ENCODE assay signal across 8 cellular contexts in the genomic region with DNA sequence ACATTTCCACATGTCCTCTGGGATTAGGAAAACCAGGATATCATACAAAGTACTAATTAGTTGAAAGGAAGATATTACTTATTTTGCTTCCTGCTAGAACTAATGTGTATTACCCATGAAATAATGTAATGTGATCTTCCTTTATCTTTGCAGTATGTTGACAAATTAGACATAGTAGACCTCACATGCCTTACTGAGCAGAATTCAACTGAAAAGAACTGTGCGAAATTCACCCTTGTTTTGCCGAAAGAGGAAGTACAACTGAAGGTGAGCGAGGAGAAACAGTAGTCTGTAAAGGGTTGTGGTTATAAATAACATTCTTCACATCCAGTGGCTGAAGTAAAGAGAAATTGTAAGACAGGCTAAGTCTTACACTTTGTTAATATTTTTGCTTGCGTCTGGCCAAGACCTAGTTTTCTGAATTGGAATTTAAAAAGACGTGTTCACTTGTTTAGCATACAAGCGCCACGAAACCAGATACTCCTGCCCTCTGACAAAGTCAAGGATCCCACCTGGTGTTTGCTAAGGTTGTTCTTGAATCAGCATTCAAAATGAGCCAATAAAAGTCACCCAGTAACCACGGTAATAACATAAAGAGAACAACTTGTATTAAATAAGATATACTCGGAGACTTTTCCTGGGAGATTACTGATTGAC. TPM values are rescaled to one million over a fixed set of nuclear protein-coding genes. Genes with fewer than 3 reads are reported as not detected.
A peak's percentile ranks its signal among the peaks of the same experiment; 100 is the strongest.
DNase-seq lines count a peak whose midpoint lies in the region; ATAC-seq and TF ChIP-seq lines count a peak whose summit lies in the region.

No MANE protein-coding gene starts in this region.

- H3K9me3 ChIP-seq in BLaER1 treated with 17β-estradiol and CSF1 and Interleukin-3, amounts not matched to agents 10 nM and 100 nM (replicated peaks in 1 of 11): 0 out of 22 replicates have a peak, but pooled peaks cover 0 to 6% (median 0%) of the 10 kb centered on the region in 11 experiments
- no peaks in the 10 kb centered on the region for H3K9me3 ChIP-seq in tibial artery
- no peaks in the 10 kb centered on the region for H3K9me3 ChIP-seq in BE2C

- no peaks in the 10 kb centered on the region for H3K27me3 ChIP-seq in BLaER1 treated with 17β-estradiol and CSF1 and Interleukin-3, amounts not matched to agents 10 nM and 100 nM
- H3K27me3 ChIP-seq in tibial artery (no peaks in the 10 kb centered on the region), BE2C (no peaks in the 10 kb centered on the region)

- H3K9ac ChIP-seq in BLaER1 treated with 17β-estradiol and CSF1 and Interleukin-3, amounts not matched to agents 10 nM and 100 nM: no peak overlapping the region

- intact Hi-C loops in tibial artery (cut with DNase I; ENCODE audit: low total_unique reads): no loop called here

- no peak overlapping the region for H3K4me3 ChIP-seq in BLaER1 treated with 17β-estradiol and CSF1 and Interleukin-3, amounts not matched to agents 10 nM and 100 nM
- H3K4me3 ChIP-seq in tibial artery: no peak overlapping the region
- no peak overlapping the region for H3K4me3 ChIP-seq in BE2C (ENCODE audit: low read depth, low read length)

- DNase-seq in NCI-H69 (lab: John Stamatoyannopoulos, UW) (peak; percentile 20), glomerular visceral epithelial cell (ENCODE audit: extremely low spot score) (peak; percentile 10), tibial artery (no peak), BE2C (no peak), substantia nigra (lab: John Stamatoyannopoulos, UW) (no peak)

- TF ChIP-seq CTCF in tibial artery (IDR thresholded peaks at IDR 0.05) (no peak), BE2C (IDR thresholded peaks at IDR 0.05; ENCODE audit: low read depth, low read length) (no peak)

- no peak overlapping the region for H3K27ac ChIP-seq in BLaER1 treated with 17β-estradiol and CSF1 and Interleukin-3, amounts not matched to agents 10 nM and 100 nM
- H3K27ac ChIP-seq in tibial artery (no peak overlapping the region), substantia nigra (ENCODE audit: low read depth, low read length, poor library complexity, severe bottlenecking) (no peak overlapping the region)

- peak overlapping the region; percentile 13 to 65 (median 52) for H3K4me2 ChIP-seq in BLaER1 treated with 17β-estradiol and CSF1 and Interleukin-3, amounts not matched to agents 10 nM and 100 nM

- ATAC-seq in GM19035 (IDR thresholded peaks at IDR 0.05; ENCODE audit: unreplicated experiment) (peak; percentile 92), HG03066 (IDR thresholded peaks at IDR 0.05; ENCODE audit: low read depth, unreplicated experiment) (peak; percentile 95)

- no peaks in the 10 kb centered on the region for H4K20me1 ChIP-seq in BLaER1 treated with 17β-estradiol and CSF1 and Interleukin-3, amounts not matched to agents 10 nM and 100 nM

- H3K4me1 ChIP-seq in BLaER1 treated with 17β-estradiol and CSF1 and Interleukin-3, amounts not matched to agents 10 nM and 100 nM: peaks cover 7 to 49% (median 20%) of the 10 kb centered on the region in 10 experiments
- H3K4me1 ChIP-seq in tibial artery: no peaks in the 10 kb centered on the region
- no peaks in the 10 kb centered on the region; the same call in 1 of the 2 replicates for H3K4me1 ChIP-seq in BE2C

- no peaks in the 10 kb centered on the region for H3K36me3 ChIP-seq in BLaER1 treated with 17β-estradiol and CSF1 and Interleukin-3, amounts not matched to agents 10 nM and 100 nM
- H3K36me3 ChIP-seq in tibial artery: no peaks in the 10 kb centered on the region
- no peaks in the 10 kb centered on the region for H3K36me3 ChIP-seq in BE2C

RNA-seq across cellular contexts. Expression of gene STAP1, which starts 16.8 kb away (rescaled TPM):
- not detected for polyA plus RNA-seq in BE2C (2012; ENCODE audit: insufficient read depth, insufficient read length, low read depth)

RNA-seq across cellular contexts. Expression of gene CENPC, which starts 30.1 kb away (rescaled TPM):
- 2.2 TPM for polyA plus RNA-seq in BE2C (2012; ENCODE audit: insufficient read depth, insufficient read length, low read depth)

Comparison
In these comparisons a context has a peak if more than half of its experiments do, and no peak if none do; other contexts are left out.
1. DNase-seq: peak in NCI-H69 (single experiment) and glomerular visceral epithelial cell (single experiment); none in tibial artery (0 of 2), BE2C (single experiment) and substantia nigra (0 of 49).